8 cellular contexts compared by ENCODE assay signal in the genomic region with DNA sequence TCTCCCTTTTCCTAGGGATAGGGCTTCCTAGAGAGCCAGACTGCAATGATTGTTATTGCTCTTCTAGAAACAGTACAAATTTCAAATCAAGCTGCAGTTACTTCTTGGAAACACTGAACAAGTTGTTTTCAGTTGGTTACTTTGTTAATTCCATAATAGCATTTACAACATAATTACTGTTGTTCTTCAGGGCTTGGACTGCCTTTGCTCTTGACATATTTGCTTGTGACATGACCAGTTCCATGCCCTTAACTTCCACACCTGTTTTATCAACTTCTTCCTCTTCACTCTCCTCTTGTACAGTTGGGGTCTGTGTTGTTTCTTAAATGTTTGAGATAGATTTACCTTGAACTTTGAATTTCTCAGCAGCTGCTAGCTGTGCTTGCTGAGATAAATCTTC.
"Had no signal": no experiment of that assay in that cellular context is flagged by ENCODE, and none has a peak within 500 bp of the region (broad histone marks: within the 10 kb centered on the region; RNA-seq: fewer than 3 reads in every experiment).

No MANE protein-coding gene starts in this region.

- H3K4me3 ChIP-seq: GM23338, K562 had no signal

- DNase-seq: H9, HCEC 1CT, IMR-90 had no signal

- H3K4me2 ChIP-seq: GM23338 had no signal

- H2AFZ ChIP-seq: GM23338 had no signal

- FAIRE-seq: H1, H54, HTR-8/SVneo, K562 had no signal

- ATAC-seq: GM23338, K562 had no signal
